Comparison of ENCODE assay signal across 8 cellular contexts in the genomic region with DNA sequence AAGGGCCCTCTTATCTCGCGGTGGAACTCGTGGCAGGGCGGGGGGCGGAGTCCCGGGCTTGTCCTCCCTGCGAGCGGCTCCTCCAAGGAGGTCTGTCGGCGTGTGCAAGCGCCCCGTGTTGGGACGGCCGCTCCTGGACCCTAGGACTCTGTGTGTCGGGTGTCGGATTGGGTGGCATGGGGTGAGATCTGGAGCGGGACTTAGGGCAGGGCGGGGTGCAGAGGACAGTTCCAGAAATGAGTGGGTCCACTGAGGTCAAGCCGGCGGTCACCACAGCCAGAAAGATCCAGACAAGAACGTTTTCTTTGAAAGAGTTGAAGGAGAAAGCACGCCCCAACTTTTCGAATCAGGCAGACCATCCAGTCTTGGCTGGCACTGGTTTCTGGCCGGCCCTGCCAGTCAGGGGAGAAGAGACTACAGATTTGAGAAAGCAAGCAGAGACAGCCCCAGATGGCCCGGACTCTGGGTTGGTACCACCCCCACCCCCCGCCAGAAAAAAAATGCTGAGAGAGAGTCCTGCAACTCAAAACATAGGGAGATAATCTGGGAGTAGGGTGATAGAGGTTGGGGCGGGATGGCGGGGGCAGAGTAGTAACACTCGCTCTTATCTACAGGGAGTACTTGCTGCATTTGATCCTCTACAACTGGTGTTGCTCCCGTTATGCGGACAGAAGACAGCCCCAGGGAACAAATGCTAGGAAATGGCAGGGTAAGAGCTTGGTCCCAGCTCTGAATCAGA. TPM values are rescaled to one million over a fixed set of nuclear protein-coding genes. Genes with fewer than 3 reads are reported as not detected.
DNase-seq lines count a peak whose midpoint lies in the region; ATAC-seq and TF ChIP-seq lines count a peak whose summit lies in the region.

No MANE protein-coding gene starts in this region.

- DNase-seq in stimulated activated naive CD4-positive, alpha-beta T cell (lab: John Stamatoyannopoulos, UW): peak in 4 of 6 experiments; percentile 38 to 57 (median 48)
- DNase-seq in stimulated activated naive CD4-positive, alpha-beta T cell treated with Interleukin-2 at 50 U/mL for 16 hours (lab: John Stamatoyannopoulos, UW): no peak
- DNase-seq in WERI-Rb-1 (peak; percentile 35), right cardiac atrium (no peak), stomach (no peak), globus pallidus (ENCODE audit: low spot score) (no peak), NOMO-1 treated with dmso at 0.1 percent for 144 hours (lab: John Stamatoyannopoulos, UW; ENCODE audit: unreplicated experiment) (no peak)

- TF ChIP-seq EP300 in stomach (IDR thresholded peaks at IDR 0.05): no peak

- peak overlapping the region; percentile 73 for H3K4me3 ChIP-seq in WERI-Rb-1 (ENCODE audit: low read depth, low read length)
- H3K4me3 ChIP-seq in right cardiac atrium (ENCODE audit: low read length): peak overlapping the region; percentile 58
- H3K4me3 ChIP-seq in stomach: peak overlapping the region; percentile 59 to 83 (median 71)

- ATAC-seq in right cardiac atrium (no peak), GM18868 (IDR thresholded peaks at IDR 0.05; ENCODE audit: unreplicated experiment) (no peak)

- 7% methylated on average over 31 of the region's 31 CpGs for WGBS in right cardiac atrium
- WGBS in stomach, 5 donors: 4 to 8% (median 5%) methylated on average over 26 to 31 of the region's 31 CpGs

- H3K27ac ChIP-seq in WERI-Rb-1 (peak overlapping the region; percentile 85), right cardiac atrium (ENCODE audit: low read length) (peak overlapping the region; percentile 71), stomach (peak overlapping the region; percentile 87 to 97 (median 91))

- H3K36me3 ChIP-seq in WERI-Rb-1 (peaks cover 14% of the 10 kb centered on the region), stomach (peaks cover 9 to 12% (median 11%) of the 10 kb centered on the region in 4 donors)

- no peaks in the 10 kb centered on the region for H3K9me3 ChIP-seq in WERI-Rb-1 (ENCODE audit: severe bottlenecking)
- no peaks in the 10 kb centered on the region for H3K9me3 ChIP-seq in right cardiac atrium (ENCODE audit: control insufficient read depth, low read length)
- H3K9me3 ChIP-seq in stomach: no peaks in the 10 kb centered on the region

- TF ChIP-seq POLR2A in stomach (IDR thresholded peaks at IDR 0.05): no peak

- TF ChIP-seq CTCF in WERI-Rb-1 (IDR thresholded peaks at IDR 0.05; ENCODE audit: low read depth, low read length) (no peak), stomach (IDR thresholded peaks at IDR 0.05) (no peak)

- intact Hi-C loops in right cardiac atrium (cut with DNase I): loop anchor here in 2 of 4 donors (10.0 kb wide), 1 partner anchor 772 kb away; the partner anchor contains the start of gene MANF (in 2 of the 2)
- intact Hi-C loops in stomach (cut with DNase I; ENCODE audit: low total_unique reads): loop anchor here (5.0 kb wide), 1 partner anchor 40 kb away; no protein-coding TSS in a partner anchor

- H3K4me1 ChIP-seq in right cardiac atrium (ENCODE audit: control insufficient read depth, insufficient read depth, low read length) (peaks cover 10% of the 10 kb centered on the region), stomach (peaks cover 33 to 76% (median 72%) of the 10 kb centered on the region in 4 donors)

- H3K27me3 ChIP-seq in WERI-Rb-1 (ENCODE audit: insufficient read depth, low read depth, severe bottlenecking) (no peaks in the 10 kb centered on the region), right cardiac atrium (ENCODE audit: control insufficient read depth, insufficient read depth) (no peaks in the 10 kb centered on the region), stomach (no peaks in the 10 kb centered on the region)

RNA-seq across cellular contexts. Expression of gene CISH, which starts 0.8 kb away (rescaled TPM):
- total RNA-seq in right cardiac atrium (10 to 100 TPM in 3 of 4 donors, 1 to 10 TPM in 1; 9.1 to 27.8 (median 11.2) TPM), stomach (1 to 10 TPM; 1.8 to 5.7 (median 3.6) TPM)
- polyA plus RNA-seq in right cardiac atrium (8.0 TPM), stomach (10 to 100 TPM in 1 of 3 donors, 1 to 10 TPM in 2; 6.8 to 11.5 (median 7.7) TPM)

RNA-seq across cellular contexts. Expression of gene MAPKAPK3, which starts 4.5 kb away (rescaled TPM):
- total RNA-seq in right cardiac atrium (100 to 1,000 TPM; 167 to 260 (median 225) TPM), stomach (10 to 100 TPM; 10.3 to 50.0 (median 24.6) TPM)
- polyA plus RNA-seq in right cardiac atrium (181 TPM), stomach (10 to 100 TPM; 21.5 to 41.3 (median 37.1) TPM)

RNA-seq across cellular contexts. Expression of gene HEMK1, which starts 43.1 kb away (rescaled TPM):
- total RNA-seq in right cardiac atrium (10 to 100 TPM; 14.0 to 18.3 (median 15.8) TPM), stomach (10 to 100 TPM in 2 of 5 donors, 1 to 10 TPM in 3; 5.8 to 14.3 (median 6.4) TPM)
- polyA plus RNA-seq in right cardiac atrium (16.6 TPM), stomach (10 to 100 TPM; 19.8 to 24.8 (median 20.0) TPM)

RNA-seq across cellular contexts. Expression of gene C3orf18, which starts 44.9 kb away (rescaled TPM):
- total RNA-seq in right cardiac atrium: 10 to 100 TPM; 27.2 to 44.2 (median 40.6) TPM
- polyA plus RNA-seq in right cardiac atrium: 29.5 TPM
- 10 to 100 TPM in 2 of 5 donors, 1 to 10 TPM in 2, not detected in 1; 4.9 to 75.0 (median 16.4) TPM for total RNA-seq in stomach
- polyA plus RNA-seq in stomach: 1 to 10 TPM; 5.9 to 9.0 (median 8.2) TPM

Comparison
In these comparisons a context has a peak if more than half of its experiments do, and no peak if none do; other contexts are left out.
1. DNase-seq: peak in stimulated activated naive CD4-positive, alpha-beta T cell (4 of 6) and WERI-Rb-1 (single experiment); none in stimulated activated naive CD4-positive, alpha-beta T cell treated with Interleukin-2 at 50 U/mL for 16 hours (single experiment), right cardiac atrium (0 of 3), stomach (single experiment), globus pallidus (single experiment) and NOMO-1 treated with dmso at 0.1 percent for 144 hours (single experiment).
2. Peak in every context shown above with its lines, with median percentiles within 50 percentile points of each other: H3K27ac ChIP-seq and H3K4me3 ChIP-seq.